ENCODE assay signal across 23 cellular contexts in genomic region chr7:49780953-49781352, GRCh38.
"Had no signal": no experiment of that assay in that cellular context is flagged by ENCODE, and none has a peak within 500 bp of the region (broad histone marks: within the 10 kb centered on the region; RNA-seq: fewer than 3 reads in every experiment).

No MANE protein-coding gene starts in this region.

- H3K9me3 Mint-ChIP-seq: activated B cell treated with CpG ODN at 0.5 μM for 24 hours; activated CD4-positive, alpha-beta memory T cell treated with anti-CD3 and anti-CD28 coated beads for 36 hours; activated CD4-positive, alpha-beta T cell treated with anti-CD3 and anti-CD28 coated beads, Interleukin-2, amount 10 ng/mL, durations not matched to agents 7 days and 5 days; activated naive CD4-positive, alpha-beta T cell treated with anti-CD3 and anti-CD28 coated beads for 36 hours; activated T-cell treated with anti-CD3 and anti-CD28 coated beads, Interleukin-2, amount 50 U/mL, for 4 hours; T-helper 1 cell treated with Interleukin-12 subunit alpha and Interleukin-12 subunit beta and Interleukin-4 antibody, amounts not matched to agents 30 μg/mL and 1 μg/mL, for 36 hours had no signal

- H3K27ac Mint-ChIP-seq: activated B cell treated with CpG ODN at 0.5 μM for 24 hours; activated CD4-positive, alpha-beta memory T cell treated with anti-CD3 and anti-CD28 coated beads for 36 hours; activated CD4-positive, alpha-beta T cell treated with anti-CD3 and anti-CD28 coated beads, Interleukin-2, amount 10 ng/mL, durations not matched to agents 7 days and 5 days; activated naive CD4-positive, alpha-beta T cell treated with anti-CD3 and anti-CD28 coated beads for 36 hours; activated naive CD8-positive, alpha-beta T cell; brain; T-helper 1 cell treated with Interleukin-12 subunit alpha and Interleukin-12 subunit beta and Interleukin-4 antibody, amounts not matched to agents 30 μg/mL and 1 μg/mL, for 36 hours had no signal

- H3K4me1 Mint-ChIP-seq: activated B cell treated with CpG ODN at 0.5 μM for 24 hours; activated CD4-positive, alpha-beta T cell treated with anti-CD3 and anti-CD28 coated beads, Interleukin-2, amount 10 ng/mL, durations not matched to agents 7 days and 5 days; brain; central memory CD8-positive, alpha-beta T cell had no signal

- H3K4me3 Mint-ChIP-seq: activated B cell treated with CpG ODN at 0.5 μM for 24 hours; activated CD4-positive, alpha-beta memory T cell treated with anti-CD3 and anti-CD28 coated beads for 36 hours; activated CD4-positive, alpha-beta T cell treated with anti-CD3 and anti-CD28 coated beads, Interleukin-2, amount 10 ng/mL, durations not matched to agents 7 days and 5 days; activated naive CD4-positive, alpha-beta T cell treated with anti-CD3 and anti-CD28 coated beads for 36 hours; activated naive CD8-positive, alpha-beta T cell; activated T-cell treated with anti-CD3 and anti-CD28 coated beads, Interleukin-2, amount 50 U/mL, for 4 hours; brain; central memory CD8-positive, alpha-beta T cell; T-helper 1 cell treated with Interleukin-12 subunit alpha and Interleukin-12 subunit beta and Interleukin-4 antibody, amounts not matched to agents 30 μg/mL and 1 μg/mL, for 36 hours had no signal

- ATAC-seq: activated T-cell treated with anti-CD3 and anti-CD28 coated beads, Interleukin-2, amount 50 U/mL, for 4 hours; PC-3; SK-N-SH treated with all-trans-retinoic acid at 6 μM for 48 hours had no signal

- DNase-seq: activated B cell treated with CpG ODN at 0.5 μM for 24 hours; activated CD4-positive, alpha-beta memory T cell treated with anti-CD3 and anti-CD28 coated beads for 36 hours; activated CD4-positive, alpha-beta T cell treated with anti-CD3 and anti-CD28 coated beads for 1 hour; activated CD4-positive, alpha-beta T cell treated with anti-CD3 and anti-CD28 coated beads, Interleukin-2, amount 10 ng/mL, durations not matched to agents 7 days and 5 days; activated CD8-positive, alpha-beta memory T cell treated with anti-CD3 and anti-CD28 coated beads for 24 hours; activated gamma-delta T cell; activated naive CD4-positive, alpha-beta T cell treated with anti-CD3 and anti-CD28 coated beads for 36 hours; activated T-cell treated with anti-CD3 and anti-CD28 coated beads, Interleukin-2, amount 50 U/mL, for 4 hours; amygdala; cortex of kidney; MG63; NCI-H1105; NCI-H1436 treated with DMSO at 0.1 percent for 48 hours; NCI-H187; NCI-H2081 treated with DMSO at 0.1 percent for 48 hours; NCI-H524; PC-3; SHP77 had no signal

- H3K36me3 Mint-ChIP-seq: activated CD4-positive, alpha-beta memory T cell treated with anti-CD3 and anti-CD28 coated beads for 36 hours; activated naive CD8-positive, alpha-beta T cell; brain had no signal
